In genomic region chr6:1251198-1252155, GRCh38 we compare ENCODE assay signal across 33 cellular contexts.
A peak's percentile ranks its signal among the peaks of the same experiment; 100 is the strongest.
DNase-seq lines count a peak whose midpoint lies in the region; TF ChIP-seq lines count a peak whose summit lies in the region.
"Had no signal": no experiment of that assay in that cellular context is flagged by ENCODE, and none has a peak within 500 bp of the region (broad histone marks: within the 10 kb centered on the region; RNA-seq: fewer than 3 reads in every experiment).

No MANE protein-coding gene starts in this region.

- H3K4me3 Mint-ChIP-seq in osteocyte (ENCODE audit: unreplicated experiment) = no peak overlapping the region
- H3K4me3 Mint-ChIP-seq: activated naive CD8-positive, alpha-beta T cell treated with anti-CD3 and anti-CD28 coated beads, Interleukin-2, amount 10 ng/mL, durations not matched to agents 7 days and 5 days; CD4-positive, alpha-beta T cell; HFFc6; naive B cell; T-cell; type B pancreatic cell had no signal

- no peaks in the 10 kb centered on the region for H3K36me3 ChIP-seq in fibroblast of lung (ENCODE audit: control insufficient read depth, insufficient read depth, low read length)
- H3K36me3 ChIP-seq: ascending aorta, neutrophil, prostate gland, right lobe of liver had no signal

- H3K9ac ChIP-seq in fibroblast of lung (ENCODE audit: insufficient read depth, low read length) = no peak overlapping the region
- H3K9ac ChIP-seq: KMS-11 had no signal

- H3K27ac ChIP-seq in C4-2B (peak overlapping the region; percentile 92), fibroblast of lung (ENCODE audit: insufficient read depth, low read length) (no peak overlapping the region)
- H3K27ac ChIP-seq: ascending aorta, KMS-11, neutrophil, prostate gland, right lobe of liver, RWPE1 had no signal

- no peak overlapping the region for H3K4me3 ChIP-seq in fibroblast of lung (replicated peaks in 1 of 4; ENCODE audit: control extremely low read depth in 1 of 4, insufficient read depth in 1 of 4, low read depth in 3 of 4, low read length in 4 of 4)
- H3K4me3 ChIP-seq: ascending aorta, prostate gland, right lobe of liver had no signal

- peak overlapping the region; percentile 14 for H2AFZ ChIP-seq in fibroblast of lung (ENCODE audit: low read length)

- no peak overlapping the region for H3K27ac Mint-ChIP-seq in osteocyte (ENCODE audit: unreplicated experiment)
- H3K27ac Mint-ChIP-seq: activated naive CD8-positive, alpha-beta T cell treated with anti-CD3 and anti-CD28 coated beads, Interleukin-2, amount 10 ng/mL, durations not matched to agents 7 days and 5 days; CD4-positive, alpha-beta T cell; HFFc6; type B pancreatic cell had no signal

- H3K27me3 Mint-ChIP-seq in osteocyte (ENCODE audit: unreplicated experiment) = peaks cover 18% of the 10 kb centered on the region

- no peaks in the 10 kb centered on the region for H3K9me3 Mint-ChIP-seq in osteocyte (ENCODE audit: unreplicated experiment)
- H3K9me3 Mint-ChIP-seq: activated naive CD8-positive, alpha-beta T cell treated with anti-CD3 and anti-CD28 coated beads, Interleukin-2, amount 10 ng/mL, durations not matched to agents 7 days and 5 days; CD4-positive, alpha-beta T cell; HFFc6; T-cell; type B pancreatic cell had no signal

- no peaks in the 10 kb centered on the region for H3K36me3 Mint-ChIP-seq in osteocyte (ENCODE audit: unreplicated experiment)
- H3K36me3 Mint-ChIP-seq: activated naive CD8-positive, alpha-beta T cell treated with anti-CD3 and anti-CD28 coated beads, Interleukin-2, amount 10 ng/mL, durations not matched to agents 7 days and 5 days; naive B cell; T-cell; type B pancreatic cell had no signal

- TF ChIP-seq CTCF in C4-2B (conservative IDR thresholded peaks at IDR 0.05) (no peak), fibroblast of lung (conservative IDR thresholded peaks at IDR 0.05 in 1 of 2, IDR thresholded peaks at IDR 0.05 in 1 of 2; ENCODE audit: low read depth in 1 of 2, low read length in 2 of 2) (no peak), osteocyte (IDR thresholded peaks at IDR 0.05) (no peak)

- H3K27me3 ChIP-seq in fibroblast of lung (ENCODE audit: control insufficient read depth, insufficient read depth, low read length) = no peaks in the 10 kb centered on the region
- H3K27me3 ChIP-seq: ascending aorta, right lobe of liver had no signal

- no peaks in the 10 kb centered on the region for H3K9me3 ChIP-seq in fibroblast of lung (ENCODE audit: control insufficient read depth, insufficient read depth, low read depth, low read length)
- H3K9me3 ChIP-seq: ascending aorta, neutrophil, prostate gland, right lobe of liver had no signal

- H3K4me2 ChIP-seq in fibroblast of lung (ENCODE audit: extremely low read depth, insufficient read depth, low read length) = no peak overlapping the region
- H3K4me2 ChIP-seq: KMS-11 had no signal

- DNase-seq in NOMO-1 treated with DMSO at 0.1 percent for 48 hours (lab: John Stamatoyannopoulos, UW; ENCODE audit: unreplicated experiment) = peak; percentile 1
- DNase-seq in fibroblast of lung (ENCODE audit: low read depth in 2 of 2) = no peak
- peak; percentile 32 for DNase-seq in osteocyte (ENCODE audit: extremely low spot score, unreplicated experiment)
- no peak for DNase-seq in activated effector memory CD4-positive, alpha-beta T cell treated with anti-CD3 and anti-CD28 coated beads, Interleukin-2, amount 50 U/mL, for 16 hours
- DNase-seq in DMS53 (lab: John Stamatoyannopoulos, UW) = no peak
- no peak for DNase-seq in A172 (ENCODE audit: low spot score)
- no peak for DNase-seq in NCI-H1417 treated with DMSO at 0.1 percent for 48 hours (lab: John Stamatoyannopoulos, UW)
- DNase-seq: activated CD4-positive, alpha-beta T cell treated with anti-CD3 and anti-CD28 coated beads, Interleukin-2, amount 50 U/mL, for 1 hour; activated CD4-positive, CD25-positive, alpha-beta regulatory T cell; activated gamma-delta T cell; activated naive CD8-positive, alpha-beta T cell treated with anti-CD3 and anti-CD28 coated beads, Interleukin-2, amount 10 ng/mL, durations not matched to agents 7 days and 5 days; activated T-cell treated with anti-CD3 and anti-CD28 coated beads, Interleukin-2, amount 50 U/mL, for 1 hour; CD4-positive, alpha-beta T cell; cortex of kidney; effector memory CD4-positive, alpha-beta T cell; GOT3; HFFc6; left ventricle myocardium superior; naive B cell; NCI-H1436; NCI-H2081 treated with DMSO at 0.1 percent for 48 hours; NCI-H226; right lobe of liver; stimulated activated CD4-positive, alpha-beta T cell treated with anti-CD3 and anti-CD28 coated beads, Interleukin-12 subunit alpha, Interleukin-12 subunit beta, amount 100 ng/mL, for 4 hours; stimulated activated CD4-positive, alpha-beta T cell treated with anti-CD3 and anti-CD28 coated beads, Interleukin-4, amount 100 ng/mL, for 24 hours; T-cell had no signal

- peaks cover 11% of the 10 kb centered on the region for H3K4me1 ChIP-seq in fibroblast of lung (ENCODE audit: control insufficient read depth, extremely low read depth, insufficient read depth, low read length)
- H3K4me1 ChIP-seq: ascending aorta, right lobe of liver had no signal

- no peaks in the 10 kb centered on the region for H3K4me1 Mint-ChIP-seq in osteocyte (ENCODE audit: unreplicated experiment)
- H3K4me1 Mint-ChIP-seq: activated naive CD8-positive, alpha-beta T cell treated with anti-CD3 and anti-CD28 coated beads, Interleukin-2, amount 10 ng/mL, durations not matched to agents 7 days and 5 days; naive B cell; T-cell had no signal

- H3K79me2 ChIP-seq in fibroblast of lung (ENCODE audit: control insufficient read depth, insufficient read depth, low read length) = no peaks in the 10 kb centered on the region

- no peaks in the 10 kb centered on the region for H4K20me1 ChIP-seq in fibroblast of lung (ENCODE audit: control insufficient read depth, extremely low read depth, insufficient read depth, low read length)

Comparison
In these comparisons a context has a peak if more than half of its experiments do, and no peak if none do; other contexts are left out.
1. DNase-seq: peak in NOMO-1 treated with DMSO at 0.1 percent for 48 hours (single experiment) and osteocyte (single experiment); none in fibroblast of lung (0 of 2), activated effector memory CD4-positive, alpha-beta T cell treated with anti-CD3 and anti-CD28 coated beads, Interleukin-2, amount 50 U/mL, for 16 hours (single experiment), DMS53 (single experiment), A172 (single experiment) and NCI-H1417 treated with DMSO at 0.1 percent for 48 hours (single experiment).